ENCODE assay signal across 9 cellular contexts in genomic region chr5:135829681-135830383, GRCh38. TPM values are rescaled to one million over a fixed set of nuclear protein-coding genes. Genes with fewer than 3 reads are reported as not detected.
DNase-seq lines count a peak whose midpoint lies in the region; ATAC-seq, FAIRE-seq and TF ChIP-seq lines count a peak whose summit lies in the region.
"Had no signal": no experiment of that assay in that cellular context is flagged by ENCODE, and none has a peak within 500 bp of the region (broad histone marks: within the 10 kb centered on the region; RNA-seq: fewer than 3 reads in every experiment).

No MANE protein-coding gene starts in this region.

- peak; percentile 67 for FAIRE-seq in keratinocyte (lab: Jason Lieb, UNC)

- no peaks in the 10 kb centered on the region for H3K79me2 ChIP-seq in keratinocyte (ENCODE audit: control insufficient read depth, insufficient read depth, low read length)

- no peaks in the 10 kb centered on the region for H3K9me3 ChIP-seq in Panc1 (ENCODE audit: control insufficient read depth, insufficient read depth, low read depth, low read length)
- H3K9me3 ChIP-seq in keratinocyte (ENCODE audit: control insufficient read depth, low read depth, low read length): no peaks in the 10 kb centered on the region
- H3K9me3 ChIP-seq: BLaER1 treated with 17β-estradiol and CSF1 and Interleukin-3, amounts not matched to agents 10 nM and 100 nM had no signal

- no peaks in the 10 kb centered on the region for H4K20me1 ChIP-seq in keratinocyte (ENCODE audit: control insufficient read depth, extremely low read depth, insufficient read depth, low read length)

- H3K27ac Mint-ChIP-seq in MCF 10A (ENCODE audit: low read depth, unreplicated experiment): no peak overlapping the region

- H3K9me3 Mint-ChIP-seq in MCF 10A (ENCODE audit: unreplicated experiment): no peaks in the 10 kb centered on the region

- H3K4me1 ChIP-seq in Panc1 (ENCODE audit: control insufficient read depth, insufficient read depth, low read length) (0 out of 2 replicates have a peak, but pooled peaks cover under 1% of the 10 kb centered on the region), keratinocyte (ENCODE audit: control insufficient read depth, extremely low read depth, insufficient read depth, low read length) (peaks cover 3% of the 10 kb centered on the region)

- POLR2A ChIA-PET in Panc1 (lab: Charles Lee): no interaction called here
- POLR2A ChIA-PET in MCF 10A (lab: Yijun Ruan, JAX): interaction anchor here (0.7 to 2.1 kb wide), 6 partner anchors 251 to 277 kb away, joined by 3 to 11 read pairs (median 6); partner anchors contain the start of gene CXCL14

- peak overlapping the region; percentile 46 for H3K4me2 ChIP-seq in keratinocyte (ENCODE audit: control insufficient read depth, extremely low read depth, insufficient read depth, low read depth, low read length)

- peak; percentile 55; the same call in 1 of the 2 replicates for ATAC-seq in Panc1
- ATAC-seq in HG03135 (IDR thresholded peaks at IDR 0.05; ENCODE audit: unreplicated experiment): no peak

- H3K27ac ChIP-seq in Panc1 (ENCODE audit: low read length) (no peak overlapping the region), keratinocyte (ENCODE audit: control insufficient read depth, insufficient read depth, low read length) (no peak overlapping the region)
- H3K27ac ChIP-seq: BLaER1 treated with 17β-estradiol and CSF1 and Interleukin-3, amounts not matched to agents 10 nM and 100 nM had no signal

- TF ChIP-seq CTCF in Panc1 (IDR thresholded peaks at IDR 0.05) (peak; percentile 90), MCF 10A (IDR thresholded peaks at IDR 0.05; ENCODE audit: unreplicated experiment) (peak; percentile 96), keratinocyte (optimal IDR thresholded peaks at IDR 0.05 in 1 of 3, IDR thresholded peaks at IDR 0.05 in 1 of 3, conservative IDR thresholded peaks at IDR 0.05 in 1 of 3; ENCODE audit: extremely low read depth in 1 of 3, insufficient read depth in 2 of 3, low read length in 3 of 3) (peak in 2 of 3 experiments; percentile 85 to 90)

- H2AFZ ChIP-seq in keratinocyte (ENCODE audit: control insufficient read depth, low read length): no peak overlapping the region

- BruUV-seq in Panc1 (replicated peaks; lab: Mats Ljungman, UMichigan) (no TSS peak), MCF 10A (replicated peaks; lab: Mats Ljungman, UMichigan) (no TSS peak)

- no peak overlapping the region for H3K4me3 Mint-ChIP-seq in MCF 10A (ENCODE audit: unreplicated experiment)

- no peak overlapping the region for H3K9ac ChIP-seq in keratinocyte (ENCODE audit: control insufficient read depth, extremely low read depth, insufficient read depth, low read length)
- H3K9ac ChIP-seq: BLaER1 treated with 17β-estradiol and CSF1 and Interleukin-3, amounts not matched to agents 10 nM and 100 nM had no signal

- peak; percentile 39 to 70 for DNase-seq in NCI-H524 (lab: John Stamatoyannopoulos, UW)
- no peak for DNase-seq in NCI-H524 treated with DMSO at 0.1 percent for 48 hours (lab: John Stamatoyannopoulos, UW)
- peak; percentile 37 for DNase-seq in Jurkat, Clone E6-1 (ENCODE audit: low read depth, low spot score)
- peak; percentile 42 for DNase-seq in Panc1 (ENCODE audit: low read depth, low spot score)
- peak; percentile 83 for DNase-seq in MCF 10A (ENCODE audit: unreplicated experiment)
- DNase-seq in keratinocyte (ENCODE audit: low read depth, low spot score): no peak
- peak; percentile 9 for DNase-seq in stimulated activated CD8-positive, alpha-beta memory T cell treated with anti-CD3 and anti-CD28 coated beads, Interleukin-4, amount 100 ng/mL, for 24 hours (ENCODE audit: low read depth)

- peaks cover 50% of the 10 kb centered on the region for H3K27me3 Mint-ChIP-seq in MCF 10A (ENCODE audit: insufficient read depth, unreplicated experiment)

- dilution Hi-C loops in keratinocyte (cut with MboI; ENCODE audit: extremely low pct_ligation_motif_present, low sequenced_read_pairs): loop anchor here (10.0 to 25.0 kb wide), 3 partner anchors 105 to 368 kb away; partner anchors contain the start of gene TIFAB

- intact Hi-C loops in Panc1 (cut with micrococcal nuclease; ENCODE audit: unreplicated experiment) (loop anchor here (2.0 to 5.0 kb wide), 2 partner anchors 88 to 265 kb away; no protein-coding TSS in a partner anchor), MCF 10A (cut with micrococcal nuclease) (loop anchor here (1.0 kb wide), 5 partner anchors 89 to 368 kb away; no protein-coding TSS in a partner anchor)

- in situ Hi-C loops in Panc1 (cut with HindIII; ENCODE audit: low pct_unique_long_range_greater_than_20kb, low sequenced_read_pairs): loop anchor here (25.0 kb wide), 1 partner anchor 368 kb away; the partner anchor contains the start of gene TIFAB

- peaks cover 6% of the 10 kb centered on the region for H3K36me3 Mint-ChIP-seq in MCF 10A (ENCODE audit: insufficient read depth, unreplicated experiment)

- no peaks in the 10 kb centered on the region for H3K36me3 ChIP-seq in Panc1 (ENCODE audit: control insufficient read depth, insufficient read depth, low read length)
- no peaks in the 10 kb centered on the region for H3K36me3 ChIP-seq in keratinocyte (ENCODE audit: control insufficient read depth in 2 of 2, extremely low read depth in 1 of 2, insufficient read depth in 2 of 2, low read length in 2 of 2)
- H3K36me3 ChIP-seq: BLaER1 treated with 17β-estradiol and CSF1 and Interleukin-3, amounts not matched to agents 10 nM and 100 nM had no signal

- H3K9me1 ChIP-seq in keratinocyte (ENCODE audit: control insufficient read depth, extremely low read depth, insufficient read depth, low read length): no peaks in the 10 kb centered on the region

- peaks cover 5% of the 10 kb centered on the region for H3K4me1 Mint-ChIP-seq in MCF 10A (ENCODE audit: insufficient read depth, unreplicated experiment)

- CTCF ChIA-PET in Panc1 (lab: Charles Lee): interaction anchor here (0.8 to 2.1 kb wide), 5 partner anchors 10 to 276 kb away, joined by 3 to 11 read pairs (median 4); no protein-coding TSS in a partner anchor
- CTCF ChIA-PET in MCF 10A (lab: Yijun Ruan, JAX): interaction anchor here (0.5 to 12.2 kb wide), 55 partner anchors 10 to 1247 kb away, joined by 3 to 482 read pairs (median 5); partner anchors contain the start of gene CXCL14

- no peak overlapping the region for H3K4me3 ChIP-seq in Jurkat, Clone E6-1 (ENCODE audit: low read length)
- no peak overlapping the region for H3K4me3 ChIP-seq in Panc1 (ENCODE audit: low read depth in 2 of 2, low read length in 2 of 2)
- H3K4me3 ChIP-seq in keratinocyte (ENCODE audit: control insufficient read depth in 2 of 3, extremely low read depth in 1 of 3, insufficient read depth in 2 of 3, low read depth in 1 of 3, low read length in 3 of 3): no peak overlapping the region
- H3K4me3 ChIP-seq: BLaER1 treated with 17β-estradiol and CSF1 and Interleukin-3, amounts not matched to agents 10 nM and 100 nM had no signal

- H3K27me3 ChIP-seq in Panc1 (ENCODE audit: control insufficient read depth, insufficient read depth, low read length) (peaks cover 15% of the 10 kb centered on the region), keratinocyte (ENCODE audit: control insufficient read depth, extremely low read depth, insufficient read depth, low read length) (peaks cover 24% of the 10 kb centered on the region)

RNA-seq across cellular contexts. Expression of gene SLC25A48, which starts 4.6 kb away (rescaled TPM):
- polyA plus RNA-seq in Jurkat, Clone E6-1 (2012; ENCODE audit: insufficient read depth, insufficient read length): not detected
- total RNA-seq in Panc1 (2021; ENCODE audit: unreplicated experiment): not detected
- not detected for polyA plus RNA-seq in Panc1 (2012; ENCODE audit: insufficient read length)
- total RNA-seq in MCF 10A (2022): not detected in 2 replicates
- polyA plus RNA-seq in keratinocyte: 0.35 TPM in 1 of 3 replicates, not detected in the others
- polyA plus RNA-seq in keratinocyte (2011; ENCODE audit: low read depth): not detected
- polyA plus RNA-seq in keratinocyte (2011; cell fraction: cytosol; rRNA removed): 0.04 TPM in 1 of 2 replicates, not detected in the other
- 0.08 and 0.40 TPM in 2 replicates for polyA plus RNA-seq in keratinocyte (2011; cell fraction: nucleus; rRNA removed)
- polyA plus RNA-seq in keratinocyte (2012; ENCODE audit: low replicate concordance): not detected in 2 replicates
- polyA minus RNA-seq in keratinocyte: 0.69 TPM in 1 of 3 replicates, not detected in the others
- polyA minus RNA-seq in keratinocyte (2011; cell fraction: cytosol; rRNA and poly(A)+ RNA removed): not detected
- polyA minus RNA-seq in keratinocyte (2011; cell fraction: nucleus; rRNA and poly(A)+ RNA removed): 0.78 TPM in 1 of 2 replicates, not detected in the other

Comparison
In these comparisons a context has a peak if more than half of its experiments do, and no peak if none do; other contexts are left out.
1. DNase-seq: peak in NCI-H524 (2 of 2), Jurkat, Clone E6-1 (single experiment), Panc1 (single experiment), MCF 10A (single experiment) and stimulated activated CD8-positive, alpha-beta memory T cell treated with anti-CD3 and anti-CD28 coated beads, Interleukin-4, amount 100 ng/mL, for 24 hours (single experiment); none in NCI-H524 treated with DMSO at 0.1 percent for 48 hours (single experiment) and keratinocyte (single experiment).
2. Peak in every context shown above with its lines, with median percentiles within 50 percentile points of each other: CTCF ChIP-seq.